2 cellular contexts compared by ENCODE assay signal in the genomic region with DNA sequence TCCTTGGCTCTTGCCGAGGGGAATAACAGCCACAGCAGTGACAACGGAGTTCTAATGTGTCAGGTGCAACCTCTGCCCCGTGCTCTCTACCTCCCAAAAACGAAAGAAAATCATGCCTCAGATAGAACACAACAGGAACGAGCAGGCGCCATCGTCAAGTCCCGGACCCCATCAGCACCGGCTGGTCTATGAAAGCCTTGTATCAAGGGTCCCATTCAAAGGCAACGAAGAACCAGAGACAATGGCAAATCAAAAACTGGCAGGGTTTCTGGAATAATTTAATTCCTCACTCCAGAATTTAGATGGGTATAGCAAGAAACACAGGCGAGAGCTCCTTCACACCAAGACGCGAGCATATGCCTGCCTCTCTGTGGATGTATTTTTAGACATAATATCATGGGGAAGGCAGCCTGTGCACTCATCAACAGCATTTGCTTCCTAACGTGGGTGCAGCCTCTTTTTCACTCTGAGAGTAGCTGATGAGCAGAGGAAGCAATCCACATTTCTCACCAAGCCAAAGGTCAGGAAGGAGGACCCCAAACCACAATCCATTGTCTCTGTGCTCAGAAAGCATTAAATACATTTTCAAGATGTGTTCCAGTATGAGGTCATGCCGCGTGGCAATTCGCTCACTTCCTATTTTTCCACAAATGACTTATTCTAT.
A peak's percentile ranks its signal among the peaks of the same experiment; 100 is the strongest.
TF ChIP-seq lines count a peak whose summit lies in the region.

No MANE protein-coding gene starts in this region.

TF ChIP-seq in liver, 16 proteins besides CTCF, POLR2A, EP300 and RAD21 (continued from another document):
- TF ChIP-seq, protein P1, sequence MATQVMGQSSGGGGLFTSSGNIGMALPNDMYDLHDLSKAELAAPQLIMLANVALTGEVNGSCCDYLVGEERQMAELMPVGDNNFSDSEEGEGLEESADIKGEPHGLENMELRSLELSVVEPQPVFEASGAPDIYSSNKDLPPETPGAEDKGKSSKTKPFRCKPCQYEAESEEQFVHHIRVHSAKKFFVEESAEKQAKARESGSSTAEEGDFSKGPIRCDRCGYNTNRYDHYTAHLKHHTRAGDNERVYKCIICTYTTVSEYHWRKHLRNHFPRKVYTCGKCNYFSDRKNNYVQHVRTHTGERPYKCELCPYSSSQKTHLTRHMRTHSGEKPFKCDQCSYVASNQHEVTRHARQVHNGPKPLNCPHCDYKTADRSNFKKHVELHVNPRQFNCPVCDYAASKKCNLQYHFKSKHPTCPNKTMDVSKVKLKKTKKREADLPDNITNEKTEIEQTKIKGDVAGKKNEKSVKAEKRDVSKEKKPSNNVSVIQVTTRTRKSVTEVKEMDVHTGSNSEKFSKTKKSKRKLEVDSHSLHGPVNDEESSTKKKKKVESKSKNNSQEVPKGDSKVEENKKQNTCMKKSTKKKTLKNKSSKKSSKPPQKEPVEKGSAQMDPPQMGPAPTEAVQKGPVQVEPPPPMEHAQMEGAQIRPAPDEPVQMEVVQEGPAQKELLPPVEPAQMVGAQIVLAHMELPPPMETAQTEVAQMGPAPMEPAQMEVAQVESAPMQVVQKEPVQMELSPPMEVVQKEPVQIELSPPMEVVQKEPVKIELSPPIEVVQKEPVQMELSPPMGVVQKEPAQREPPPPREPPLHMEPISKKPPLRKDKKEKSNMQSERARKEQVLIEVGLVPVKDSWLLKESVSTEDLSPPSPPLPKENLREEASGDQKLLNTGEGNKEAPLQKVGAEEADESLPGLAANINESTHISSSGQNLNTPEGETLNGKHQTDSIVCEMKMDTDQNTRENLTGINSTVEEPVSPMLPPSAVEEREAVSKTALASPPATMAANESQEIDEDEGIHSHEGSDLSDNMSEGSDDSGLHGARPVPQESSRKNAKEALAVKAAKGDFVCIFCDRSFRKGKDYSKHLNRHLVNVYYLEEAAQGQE (IDR thresholded peaks at IDR 0.05) = no peak
- TF ChIP-seq HNF4A (conservative IDR thresholded peaks at IDR 0.05) = peak in 1 of 2 donors; percentile 15

TF ChIP-seq in HepG2, 621 proteins besides CTCF, POLR2A, EP300 and RAD21 (continued from another document):
- TF ChIP-seq, protein P2, sequence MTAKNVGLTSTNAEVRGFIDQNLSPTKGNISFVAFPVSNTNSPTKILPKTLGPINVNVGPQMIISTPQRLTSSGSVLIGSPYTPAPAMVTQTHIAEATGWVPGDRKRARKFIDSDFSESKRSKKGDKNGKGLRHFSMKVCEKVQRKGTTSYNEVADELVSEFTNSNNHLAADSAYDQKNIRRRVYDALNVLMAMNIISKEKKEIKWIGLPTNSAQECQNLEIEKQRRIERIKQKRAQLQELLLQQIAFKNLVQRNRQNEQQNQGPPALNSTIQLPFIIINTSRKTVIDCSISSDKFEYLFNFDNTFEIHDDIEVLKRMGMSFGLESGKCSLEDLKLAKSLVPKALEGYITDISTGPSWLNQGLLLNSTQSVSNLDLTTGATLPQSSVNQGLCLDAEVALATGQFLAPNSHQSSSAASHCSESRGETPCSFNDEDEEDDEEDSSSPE (CRISPR knock-in tag; IDR thresholded peaks at IDR 0.05) = no peak
- TF ChIP-seq NFRKB (IDR thresholded peaks at IDR 0.05) (no peak), ZFP37 (CRISPR knock-in tag; IDR thresholded peaks at IDR 0.05; ENCODE audit: borderline replicate concordance) (no peak), ATM (IDR thresholded peaks at IDR 0.05; ENCODE audit: borderline replicate concordance) (no peak), ZNF12 (CRISPR knock-in tag; IDR thresholded peaks at IDR 0.05) (no peak)
- TF ChIP-seq, protein P3, sequence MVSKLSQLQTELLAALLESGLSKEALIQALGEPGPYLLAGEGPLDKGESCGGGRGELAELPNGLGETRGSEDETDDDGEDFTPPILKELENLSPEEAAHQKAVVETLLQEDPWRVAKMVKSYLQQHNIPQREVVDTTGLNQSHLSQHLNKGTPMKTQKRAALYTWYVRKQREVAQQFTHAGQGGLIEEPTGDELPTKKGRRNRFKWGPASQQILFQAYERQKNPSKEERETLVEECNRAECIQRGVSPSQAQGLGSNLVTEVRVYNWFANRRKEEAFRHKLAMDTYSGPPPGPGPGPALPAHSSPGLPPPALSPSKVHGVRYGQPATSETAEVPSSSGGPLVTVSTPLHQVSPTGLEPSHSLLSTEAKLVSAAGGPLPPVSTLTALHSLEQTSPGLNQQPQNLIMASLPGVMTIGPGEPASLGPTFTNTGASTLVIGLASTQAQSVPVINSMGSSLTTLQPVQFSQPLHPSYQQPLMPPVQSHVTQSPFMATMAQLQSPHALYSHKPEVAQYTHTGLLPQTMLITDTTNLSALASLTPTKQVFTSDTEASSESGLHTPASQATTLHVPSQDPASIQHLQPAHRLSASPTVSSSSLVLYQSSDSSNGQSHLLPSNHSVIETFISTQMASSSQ (IDR thresholded peaks at IDR 0.05; ENCODE audit: low read depth) = no peak
- TF ChIP-seq, protein P3 (CRISPR knock-in tag; IDR thresholded peaks at IDR 0.05; ENCODE audit: borderline replicate concordance) = no peak
- TF ChIP-seq, protein P4, sequence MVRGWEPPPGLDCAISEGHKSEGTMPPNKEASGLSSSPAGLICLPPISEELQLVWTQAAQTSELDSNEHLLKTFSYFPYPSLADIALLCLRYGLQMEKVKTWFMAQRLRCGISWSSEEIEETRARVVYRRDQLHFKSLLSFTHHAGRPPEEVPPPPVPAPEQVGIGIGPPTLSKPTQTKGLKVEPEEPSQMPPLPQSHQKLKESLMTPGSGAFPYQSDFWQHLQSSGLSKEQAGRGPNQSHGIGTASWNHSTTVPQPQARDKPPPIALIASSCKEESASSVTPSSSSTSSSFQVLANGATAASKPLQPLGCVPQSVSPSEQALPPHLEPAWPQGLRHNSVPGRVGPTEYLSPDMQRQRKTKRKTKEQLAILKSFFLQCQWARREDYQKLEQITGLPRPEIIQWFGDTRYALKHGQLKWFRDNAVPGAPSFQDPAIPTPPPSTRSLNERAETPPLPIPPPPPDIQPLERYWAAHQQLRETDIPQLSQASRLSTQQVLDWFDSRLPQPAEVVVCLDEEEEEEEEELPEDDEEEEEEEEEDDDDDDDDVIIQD (CRISPR knock-in tag; IDR thresholded peaks at IDR 0.05; ENCODE audit: low read depth) = no peak
